ENCODE assay signal across 10 cellular contexts in genomic region chr14:59254911-59255545, GRCh38.
DNase-seq lines count a peak whose midpoint lies in the region; ATAC-seq and TF ChIP-seq lines count a peak whose summit lies in the region.
"Had no signal": no experiment of that assay in that cellular context is flagged by ENCODE, and none has a peak within 500 bp of the region (broad histone marks: within the 10 kb centered on the region; RNA-seq: fewer than 3 reads in every experiment).

No MANE protein-coding gene starts in this region.

- no peak for TF ChIP-seq POLR2A in adrenal gland (IDR thresholded peaks at IDR 0.05)

- peak overlapping the region; percentile 45 to 93 (median 87) for H3K27ac ChIP-seq in adrenal gland
- peak overlapping the region; percentile 88 to 90 for H3K27ac ChIP-seq in lung (ENCODE audit: low read depth in 1 of 2, low read length in 1 of 2)

- POLR2A ChIA-PET in naive thymus-derived CD8-positive, alpha-beta T cell (lab: Charles Lee) = no interaction called here

- H3K9me3 Mint-ChIP-seq in naive thymus-derived CD8-positive, alpha-beta T cell = no peaks in the 10 kb centered on the region
- no peaks in the 10 kb centered on the region for H3K9me3 Mint-ChIP-seq in activated naive CD8-positive, alpha-beta T cell treated with anti-CD3 and anti-CD28 coated beads for 36 hours

- 42 to 59% (median 52%) methylated on average over 5 of the region's 5 CpGs for WGBS in adrenal gland, 4 donors
- WGBS in lung, 2 donors = 26 to 28% methylated on average over 5 of the region's 5 CpGs

- no peak overlapping the region for H3K4me3 Mint-ChIP-seq in naive thymus-derived CD8-positive, alpha-beta T cell
- no peak overlapping the region for H3K4me3 Mint-ChIP-seq in activated naive CD8-positive, alpha-beta T cell treated with anti-CD3 and anti-CD28 coated beads for 36 hours

- H3K4me1 Mint-ChIP-seq in naive thymus-derived CD8-positive, alpha-beta T cell = peaks cover 0 to 18% (median 10%) of the 10 kb centered on the region in 4 donors
- H3K4me1 Mint-ChIP-seq in activated naive CD8-positive, alpha-beta T cell treated with anti-CD3 and anti-CD28 coated beads for 36 hours = peaks cover 2% of the 10 kb centered on the region

- TF ChIP-seq CTCF in adrenal gland (IDR thresholded peaks at IDR 0.05) (no peak), lung (IDR thresholded peaks at IDR 0.05; ENCODE audit: control extremely low read depth, extremely low read depth) (no peak)

- peaks cover 0 to 7% (median 2%) of the 10 kb centered on the region in 3 donors for H3K36me3 Mint-ChIP-seq in naive thymus-derived CD8-positive, alpha-beta T cell
- peaks cover 6% of the 10 kb centered on the region for H3K36me3 Mint-ChIP-seq in activated naive CD8-positive, alpha-beta T cell treated with anti-CD3 and anti-CD28 coated beads for 36 hours

- peak; percentile 70 for ATAC-seq in HG02642 (IDR thresholded peaks at IDR 0.05; ENCODE audit: poor library complexity, unreplicated experiment)
- peak; percentile 71 for ATAC-seq in lung (ENCODE audit: insufficient read depth, low FRiP score)
- no peak for ATAC-seq in naive thymus-derived CD8-positive, alpha-beta T cell

- H3K36me3 ChIP-seq in adrenal gland (replicated peaks in 1 of 2) = no peaks in the 10 kb centered on the region
- H3K36me3 ChIP-seq in lung (ENCODE audit: control insufficient read depth in 2 of 2, insufficient read depth in 2 of 2, low read length in 2 of 2) = no peaks in the 10 kb centered on the region
- H3K36me3 ChIP-seq: ovary had no signal

- H3K27ac Mint-ChIP-seq in naive thymus-derived CD8-positive, alpha-beta T cell = no peak overlapping the region
- H3K27ac Mint-ChIP-seq in activated naive CD8-positive, alpha-beta T cell treated with anti-CD3 and anti-CD28 coated beads for 36 hours = no peak overlapping the region

- H3K9me3 ChIP-seq in adrenal gland (replicated peaks in 1 of 3) (no peaks in the 10 kb centered on the region), lung (ENCODE audit: control insufficient read depth in 2 of 2, insufficient read depth in 1 of 2, low read length in 1 of 2) (no peaks in the 10 kb centered on the region)
- H3K9me3 ChIP-seq: ovary had no signal

- DNase-seq in AG08395 (ENCODE audit: low spot score) (peak; percentile 47), adrenal gland (peak in 5 of 7 donors; percentile 30 to 69 (median 35)), lung (ENCODE audit: low spot score) (no peak), SKM-1 (lab: John Stamatoyannopoulos, UW; ENCODE audit: unreplicated experiment) (no peak), kidney glomerular epithelial cell (lab: John Stamatoyannopoulos, UW) (no peak)
- no peak for DNase-seq in naive thymus-derived CD8-positive, alpha-beta T cell
- no peak for DNase-seq in activated naive CD8-positive, alpha-beta T cell treated with anti-CD3 and anti-CD28 coated beads for 36 hours

- H3K4me1 ChIP-seq in adrenal gland (replicated peaks in 1 of 2) (peaks cover 37 to 46% of the 10 kb centered on the region in 2 donors), lung (ENCODE audit: control insufficient read depth in 2 of 2, insufficient read depth in 2 of 2, low read length in 2 of 2) (peaks cover 11 to 53% of the 10 kb centered on the region in 2 donors)

- H3K27me3 Mint-ChIP-seq in naive thymus-derived CD8-positive, alpha-beta T cell = no peaks in the 10 kb centered on the region
- no peaks in the 10 kb centered on the region for H3K27me3 Mint-ChIP-seq in activated naive CD8-positive, alpha-beta T cell treated with anti-CD3 and anti-CD28 coated beads for 36 hours

- H3K4me3 ChIP-seq in adrenal gland (peak overlapping the region in 1 of 4 donors; percentile 15), lung (no peak overlapping the region)
- H3K4me3 ChIP-seq: K562, ovary had no signal

- H3K27me3 ChIP-seq in adrenal gland = no peaks in the 10 kb centered on the region
- H3K27me3 ChIP-seq in lung (ENCODE audit: control insufficient read depth, insufficient read depth) = no peaks in the 10 kb centered on the region
- H3K27me3 ChIP-seq: ovary had no signal

- intact Hi-C loops in adrenal gland (cut with DNase I) = no loop called here

Comparison
In these comparisons a context has a peak if more than half of its experiments do, and no peak if none do; other contexts are left out.
1. DNase-seq: peak in AG08395 (single experiment) and adrenal gland (5 of 7); none in lung (single experiment), naive thymus-derived CD8-positive, alpha-beta T cell (0 of 10), SKM-1 (single experiment), activated naive CD8-positive, alpha-beta T cell treated with anti-CD3 and anti-CD28 coated beads for 36 hours (single experiment) and kidney glomerular epithelial cell (single experiment).
2. ATAC-seq: peak in HG02642 (single experiment) and lung (single experiment); none in naive thymus-derived CD8-positive, alpha-beta T cell (0 of 2).